In genomic region chr4:143186202-143186601, GRCh38 we compare ENCODE assay signal across 8 cellular contexts. TPM values are rescaled to one million over a fixed set of nuclear protein-coding genes. Genes with fewer than 3 reads are reported as not detected.
A peak's percentile ranks its signal among the peaks of the same experiment; 100 is the strongest.
DNase-seq lines count a peak whose midpoint lies in the region; ATAC-seq, FAIRE-seq and TF ChIP-seq lines count a peak whose summit lies in the region.

No MANE protein-coding gene starts in this region.

- TF ChIP-seq RAD21 in HepG2 (CRISPR knock-in tag; IDR thresholded peaks at IDR 0.05): no peak

- TF ChIP-seq CTCF in HepG2 (CRISPR knock-in tag; IDR thresholded peaks at IDR 0.05) (no peak), type B pancreatic cell (conservative IDR thresholded peaks at IDR 0.05) (no peak)

- no peak for TF ChIP-seq POLR2A in HepG2 (IDR thresholded peaks at IDR 0.05; ENCODE audit: insufficient read depth in 1 of 2, low read depth in 2 of 2, low read length in 2 of 2)

- BruUV-seq in HepG2 (replicated peaks; lab: Mats Ljungman, UMichigan): no TSS peak

- H4K20me1 ChIP-seq in HepG2 (ENCODE audit: insufficient read depth, low read length): peaks cover 34% of the 10 kb centered on the region

- peak overlapping the region; percentile 83 to 100 (median 96) for H3K4me3 ChIP-seq in HepG2 (replicated peaks in 1 of 3; ENCODE audit: insufficient read depth in 1 of 3, low read depth in 2 of 3, low read length in 3 of 3)

- intact Hi-C loops in HepG2 (cut with micrococcal nuclease; ENCODE audit: unreplicated experiment): loop anchor here (5.0 to 10.0 kb wide), 3 partner anchors 41 to 1961 kb away; partner anchors contain the start of genes SMARCA5 and ZNF330

- CTCF ChIA-PET in activated naive CD4-positive, alpha-beta T cell treated with anti-CD3 and anti-CD28 coated beads, Interleukin-2, amount 10 ng/mL, durations not matched to agents 7 days and 5 days (lab: Charles Lee): no interaction called here
- CTCF ChIA-PET in HepG2 (lab: Yijun Ruan, JAX; ENCODE audit: low intra/inter-chr PET ratio, low total read pairs): no interaction called here
- CTCF ChIA-PET in HEK293T (lab: Yijun Ruan, JAX): no interaction called here

- peak overlapping the region; percentile 82 for H3K9ac ChIP-seq in HepG2 (ENCODE audit: insufficient read depth, low read depth, low read length)

- H2AFZ ChIP-seq in HepG2 (ENCODE audit: low read length): no peak overlapping the region

- peaks cover 54% of the 10 kb centered on the region for H3K4me1 Mint-ChIP-seq in activated naive CD4-positive, alpha-beta T cell treated with anti-CD3 and anti-CD28 coated beads, Interleukin-2, amount 10 ng/mL, durations not matched to agents 7 days and 5 days
- H3K4me1 Mint-ChIP-seq in type B pancreatic cell (ENCODE audit: unreplicated experiment): peaks cover 40% of the 10 kb centered on the region

- 2% methylated on average over 6 of the region's 6 CpGs for WGBS in HepG2 (ENCODE audit: low lambda C conversion rate)

- in situ Hi-C loops in HepG2 (cut with HindIII; ENCODE audit: extremely low pct_ligation_motif_present, low pct_unique_long_range_greater_than_20kb): loop anchor here (10.0 to 25.0 kb wide), 2 partner anchors 199 to 329 kb away; partner anchors contain the start of gene SMARCA5

- H3K27ac ChIP-seq in HepG2 (ENCODE audit: extremely low read length, insufficient read depth, low read length): peak overlapping the region; percentile 88

- no peak for DNase-seq in activated naive CD4-positive, alpha-beta T cell treated with anti-CD3 and anti-CD28 coated beads, Interleukin-2, amount 10 ng/mL, durations not matched to agents 7 days and 5 days
- DNase-seq in activated naive CD4-positive, alpha-beta T cell treated with Interleukin-2 at 50 U/mL for 16 hours: no peak
- DNase-seq in amniotic epithelial cell (ENCODE audit: low read depth): peak; percentile 74
- DNase-seq in HepG2 (ENCODE audit: low spot score): peak; percentile 37
- no peak for DNase-seq in type B pancreatic cell (ENCODE audit: extremely low spot score, unreplicated experiment)
- DNase-seq in HEK293T (ENCODE audit: extremely low spot score): no peak

- peaks cover 55% of the 10 kb centered on the region for H3K79me2 ChIP-seq in HepG2 (ENCODE audit: insufficient read depth, low read length)

- 0 out of 4 replicates have a peak, but pooled peaks of 1 of the 2 experiments have one; percentile 7 for TF ChIP-seq EP300 in HepG2 (IDR thresholded peaks at IDR 0.05; ENCODE audit: low read depth in 2 of 2, low read length in 2 of 2)
- no peak for TF ChIP-seq EP300 in HepG2 (CRISPR knock-in tag; IDR thresholded peaks at IDR 0.05; ENCODE audit: borderline replicate concordance)

- POLR2A ChIA-PET in HepG2 (lab: Yijun Ruan, JAX): interaction anchor here (1.3 to 2.6 kb wide), 2 partner anchors 20 to 151 kb away, joined by 3 to 10 read pairs; partner anchors contain the start of gene GAB1
- POLR2A ChIA-PET in HEK293T (lab: Yijun Ruan, JAX): no interaction called here

- peaks cover 0 to 19% of the 10 kb centered on the region in 2 experiments; a peak in 3 of 5 replicates for H3K36me3 ChIP-seq in HepG2 (replicated peaks in 1 of 2; ENCODE audit: control insufficient read depth in 1 of 2, insufficient read depth in 2 of 2, low read length in 2 of 2)

- H3K4me3 Mint-ChIP-seq in activated naive CD4-positive, alpha-beta T cell treated with anti-CD3 and anti-CD28 coated beads, Interleukin-2, amount 10 ng/mL, durations not matched to agents 7 days and 5 days: peak overlapping the region; percentile 88
- H3K4me3 Mint-ChIP-seq in type B pancreatic cell: peak overlapping the region; percentile 93

- peak overlapping the region; percentile 81 for H3K4me2 ChIP-seq in HepG2 (ENCODE audit: low read depth, low read length)

- H3K4me1 ChIP-seq in HepG2 (ENCODE audit: insufficient read depth, low read length): peaks cover 37% of the 10 kb centered on the region

- peaks cover 52% of the 10 kb centered on the region for H3K36me3 Mint-ChIP-seq in activated naive CD4-positive, alpha-beta T cell treated with anti-CD3 and anti-CD28 coated beads, Interleukin-2, amount 10 ng/mL, durations not matched to agents 7 days and 5 days
- peaks cover 6% of the 10 kb centered on the region for H3K36me3 Mint-ChIP-seq in type B pancreatic cell

- H3K9me3 ChIP-seq in HepG2 (ENCODE audit: low read length): no peaks in the 10 kb centered on the region

- no peak for FAIRE-seq in HepG2 (lab: Jason Lieb, UNC)

- ATAC-seq in HepG2 (no peak), GM19035 (IDR thresholded peaks at IDR 0.05; ENCODE audit: unreplicated experiment) (no peak), GM19463 (IDR thresholded peaks at IDR 0.05; ENCODE audit: unreplicated experiment) (no peak)

- no peaks in the 10 kb centered on the region for H3K9me3 Mint-ChIP-seq in activated naive CD4-positive, alpha-beta T cell treated with anti-CD3 and anti-CD28 coated beads, Interleukin-2, amount 10 ng/mL, durations not matched to agents 7 days and 5 days
- no peaks in the 10 kb centered on the region for H3K9me3 Mint-ChIP-seq in type B pancreatic cell

- H3K27me3 Mint-ChIP-seq in activated naive CD4-positive, alpha-beta T cell treated with anti-CD3 and anti-CD28 coated beads, Interleukin-2, amount 10 ng/mL, durations not matched to agents 7 days and 5 days: no peaks in the 10 kb centered on the region
- H3K27me3 Mint-ChIP-seq in type B pancreatic cell: no peaks in the 10 kb centered on the region

- H3K27ac Mint-ChIP-seq in activated naive CD4-positive, alpha-beta T cell treated with anti-CD3 and anti-CD28 coated beads, Interleukin-2, amount 10 ng/mL, durations not matched to agents 7 days and 5 days: peak overlapping the region; percentile 97
- peak overlapping the region; percentile 90 for H3K27ac Mint-ChIP-seq in type B pancreatic cell

- no peaks in the 10 kb centered on the region; a peak in 1 of 5 replicates for H3K27me3 ChIP-seq in HepG2 (ENCODE audit: control insufficient read depth in 1 of 2, insufficient read depth in 2 of 2, low read length in 2 of 2)

TF ChIP-seq in HepG2, 621 proteins besides CTCF, POLR2A, EP300 and RAD21 (continues in another document):
- 0 out of 2 replicates have a peak, but pooled peaks have one; percentile 14 for TF ChIP-seq TCF7 (IDR thresholded peaks at IDR 0.05; ENCODE audit: low read depth)

TF ChIP-seq in HEK293T, 16 proteins besides CTCF, POLR2A, EP300 and RAD21:
- TF ChIP-seq SUZ12 (IDR thresholded peaks at IDR 0.05) (no peak), HDGF (IDR thresholded peaks at IDR 0.05; ENCODE audit: borderline replicate concordance) (no peak), FOXA1 (IDR thresholded peaks at IDR 0.05) (no peak), TARDBP (IDR thresholded peaks at IDR 0.05) (no peak), ZNF384 (IDR thresholded peaks at IDR 0.05) (no peak), LEF1 (IDR thresholded peaks at IDR 0.05; ENCODE audit: borderline replicate concordance) (no peak), PKNOX1 (IDR thresholded peaks at IDR 0.05) (no peak), FOXM1 (IDR thresholded peaks at IDR 0.05; ENCODE audit: borderline replicate concordance) (no peak), FOXK2 (IDR thresholded peaks at IDR 0.05) (no peak), SP1 (IDR thresholded peaks at IDR 0.05) (no peak), L3MBTL2 (conservative IDR thresholded peaks at IDR 0.05) (no peak), BHLHE40 (IDR thresholded peaks at IDR 0.05; ENCODE audit: borderline replicate concordance) (no peak), CTBP1 (IDR thresholded peaks at IDR 0.05; ENCODE audit: borderline replicate concordance) (no peak), ELF4 (IDR thresholded peaks at IDR 0.05) (no peak), NFRKB (IDR thresholded peaks at IDR 0.05) (no peak), ARNT (IDR thresholded peaks at IDR 0.05) (no peak)

RNA-seq across cellular contexts. Expression of gene USP38, which starts 1.5 kb away (rescaled TPM):
- total RNA-seq in HepG2 (2016; rRNA removed; fragmentation: Illumina TruSeq; extraction: Trizol): 11.8 and 15.5 TPM in 2 replicates
- 1.1 and 1.3 TPM in 2 replicates for total RNA-seq in HepG2 (2016; cell fraction: cytosol; rRNA removed; fragmentation: Illumina TruSeq; extraction: Trizol; ENCODE audit: low read depth)
- total RNA-seq in HepG2 (2016; cell fraction: insoluble cytoplasmic fraction; rRNA removed; fragmentation: Illumina TruSeq; extraction: Trizol): 11.6 and 14.2 TPM in 2 replicates
- 7.4 and 7.8 TPM in 2 replicates for total RNA-seq in HepG2 (2016; cell fraction: membrane; rRNA removed; fragmentation: Illumina TruSeq; extraction: Trizol)
- 14.3 and 15.3 TPM in 2 replicates for total RNA-seq in HepG2 (2016; cell fraction: nucleus; rRNA removed; fragmentation: Illumina TruSeq; extraction: Trizol)
- 4.5 and 4.8 TPM in 2 replicates for polyA plus RNA-seq in HepG2 (2011; rRNA removed)
- 2.9 and 4.1 TPM in 2 replicates for polyA plus RNA-seq in HepG2 (2011; cell fraction: cytosol; rRNA removed)
- polyA plus RNA-seq in HepG2 (2011; cell fraction: nucleus; rRNA removed): 4.3 and 4.4 TPM in 2 replicates
- polyA plus RNA-seq in HepG2 (2012): 5.4 and 5.8 TPM in 2 replicates
- 0.45 and 0.48 TPM in 2 replicates for polyA plus RNA-seq in HepG2 (2016; cell fraction: cytosol; fragmentation: Illumina TruSeq; extraction: Trizol; ENCODE audit: low read depth)
- polyA plus RNA-seq in HepG2 (2016; cell fraction: insoluble cytoplasmic fraction; fragmentation: Illumina TruSeq; extraction: Trizol; ENCODE audit: low read depth): 8.4 and 9.0 TPM in 2 replicates
- 2.1 and 2.5 TPM in 2 replicates for polyA plus RNA-seq in HepG2 (2016; cell fraction: membrane; fragmentation: Illumina TruSeq; extraction: Trizol; ENCODE audit: low read depth)
- 6.0 and 6.8 TPM in 2 replicates for polyA plus RNA-seq in HepG2 (2016; cell fraction: nucleus; fragmentation: Illumina TruSeq; extraction: Trizol; ENCODE audit: insufficient read depth, low read depth)
- polyA minus RNA-seq in HepG2 (2011; rRNA and poly(A)+ RNA removed; ENCODE audit: low replicate concordance): 25.6 and 31.9 TPM in 2 replicates
- polyA minus RNA-seq in HepG2 (2011; cell fraction: cytosol; rRNA and poly(A)+ RNA removed): 9.3 and 11.3 TPM in 2 replicates
- polyA minus RNA-seq in HepG2 (2011; cell fraction: nucleus; rRNA and poly(A)+ RNA removed): 36.6 and 38.2 TPM in 2 replicates
- 21.9 and 23.8 TPM in 2 replicates for total RNA-seq in type B pancreatic cell (ENCODE audit: low replicate concordance)

Comparison
In these comparisons a context has a peak if more than half of its experiments do, and no peak if none do; other contexts are left out.
1. DNase-seq: peak in amniotic epithelial cell (single experiment) and HepG2 (single experiment); none in activated naive CD4-positive, alpha-beta T cell treated with anti-CD3 and anti-CD28 coated beads, Interleukin-2, amount 10 ng/mL, durations not matched to agents 7 days and 5 days (single experiment), activated naive CD4-positive, alpha-beta T cell treated with Interleukin-2 at 50 U/mL for 16 hours (single experiment), type B pancreatic cell (single experiment) and HEK293T (single experiment).